16 cellular contexts compared by ENCODE assay signal in the genomic region with DNA sequence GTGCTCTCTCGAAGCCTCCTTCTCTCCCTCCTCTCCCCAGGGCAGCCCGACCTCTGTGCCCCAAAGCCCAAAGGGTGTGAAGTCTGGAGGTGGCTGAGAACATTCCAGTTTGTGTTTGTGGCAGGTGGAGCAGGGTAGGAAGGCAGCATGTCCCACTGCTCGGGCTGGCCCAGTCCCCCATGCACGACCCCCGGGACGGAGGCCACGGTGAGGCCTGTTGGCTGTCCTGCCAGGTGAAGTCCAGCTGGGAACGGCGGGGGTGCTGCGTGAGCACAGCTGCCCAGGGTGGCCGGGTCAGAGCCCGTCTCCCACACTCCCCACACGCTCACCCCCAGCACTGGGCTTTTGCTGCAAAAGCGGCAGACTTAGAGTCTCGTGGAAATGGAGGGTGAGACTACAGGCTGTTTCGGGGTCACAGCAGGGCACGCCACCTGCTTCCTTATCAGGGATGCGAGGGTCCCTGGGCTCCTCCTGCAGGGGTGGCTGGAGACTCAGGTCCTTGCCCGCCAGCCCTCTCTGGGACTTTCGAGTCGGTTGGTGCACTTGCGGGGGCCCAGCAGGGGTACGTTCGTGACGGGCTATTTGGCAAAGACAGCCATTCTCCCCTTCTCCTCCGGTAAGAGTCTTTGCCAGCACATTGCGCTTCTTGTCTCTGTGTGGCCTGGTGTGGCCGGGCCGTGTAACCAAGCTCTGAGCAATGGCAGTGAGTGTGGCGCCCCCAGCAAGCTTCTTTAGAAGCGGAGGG.
"Had no signal": no experiment of that assay in that cellular context is flagged by ENCODE, and none has a peak within 500 bp of the region (broad histone marks: within the 10 kb centered on the region; RNA-seq: fewer than 3 reads in every experiment).

No MANE protein-coding gene starts in this region.

- H3K9me3 Mint-ChIP-seq: activated CD4-positive, alpha-beta memory T cell treated with anti-CD3 and anti-CD28 coated beads for 36 hours; dendritic cell treated with granulocyte-macrophage colony-stimulating factor and Interleukin-4, amounts not matched to agents 40 ng/mL and 50 ng/mL, for 4 days; memory B cell; neural crest cell; stimulated activated naive CD8-positive, alpha-beta T cell treated with anti-CD3 and anti-CD28 coated beads, Interleukin-15, Interleukin-2, amounts not matched to agents 100 ng/mL and 50 ng/mL, for 24 hours; T-helper 1 cell treated with Interleukin-12 subunit alpha and Interleukin-12 subunit beta and Interleukin-4 antibody, amounts not matched to agents 30 μg/mL and 1 μg/mL, for 36 hours had no signal

- H3K4me1 ChIP-seq: adrenal gland, parathyroid adenoma had no signal

- H3K27me3 Mint-ChIP-seq: activated CD4-positive, alpha-beta memory T cell treated with anti-CD3 and anti-CD28 coated beads for 36 hours; stimulated activated naive CD8-positive, alpha-beta T cell treated with anti-CD3 and anti-CD28 coated beads, Interleukin-15, Interleukin-2, amounts not matched to agents 100 ng/mL and 50 ng/mL, for 24 hours had no signal

- H3K27me3 ChIP-seq: adrenal gland, body of pancreas, gastroesophageal sphincter had no signal

- H3K9me3 ChIP-seq: adrenal gland, body of pancreas, gastroesophageal sphincter had no signal

- H3K27ac Mint-ChIP-seq: activated CD4-positive, alpha-beta memory T cell treated with anti-CD3 and anti-CD28 coated beads for 36 hours; dendritic cell treated with granulocyte-macrophage colony-stimulating factor and Interleukin-4, amounts not matched to agents 40 ng/mL and 50 ng/mL, for 4 days; memory B cell; stimulated activated naive CD8-positive, alpha-beta T cell treated with anti-CD3 and anti-CD28 coated beads, Interleukin-15, Interleukin-2, amounts not matched to agents 100 ng/mL and 50 ng/mL, for 24 hours; T-helper 1 cell treated with Interleukin-12 subunit alpha and Interleukin-12 subunit beta and Interleukin-4 antibody, amounts not matched to agents 30 μg/mL and 1 μg/mL, for 36 hours had no signal

- H2AFZ ChIP-seq: parathyroid adenoma had no signal

- H3K79me2 ChIP-seq: parathyroid adenoma had no signal

- H3K36me3 ChIP-seq: adrenal gland, gastroesophageal sphincter had no signal

- H3K4me3 Mint-ChIP-seq: activated CD4-positive, alpha-beta memory T cell treated with anti-CD3 and anti-CD28 coated beads for 36 hours; dendritic cell treated with granulocyte-macrophage colony-stimulating factor and Interleukin-4, amounts not matched to agents 40 ng/mL and 50 ng/mL, for 4 days; memory B cell; neural crest cell; stimulated activated naive CD8-positive, alpha-beta T cell treated with anti-CD3 and anti-CD28 coated beads, Interleukin-15, Interleukin-2, amounts not matched to agents 100 ng/mL and 50 ng/mL, for 24 hours; T-helper 1 cell treated with Interleukin-12 subunit alpha and Interleukin-12 subunit beta and Interleukin-4 antibody, amounts not matched to agents 30 μg/mL and 1 μg/mL, for 36 hours had no signal

- ATAC-seq: activated CD4-positive, CD25-positive, alpha-beta regulatory T cell treated with anti-CD3 and anti-CD28 coated beads, Interleukin-2, amount 50 U/mL, for 24 hours; body of pancreas; gastroesophageal sphincter had no signal

- H3K36me3 Mint-ChIP-seq: activated CD4-positive, alpha-beta memory T cell treated with anti-CD3 and anti-CD28 coated beads for 36 hours; memory B cell had no signal

- H3K9ac ChIP-seq: parathyroid adenoma had no signal

- H3K4me3 ChIP-seq: adrenal gland, body of pancreas, gastroesophageal sphincter had no signal

- DNase-seq: activated CD4-positive, alpha-beta memory T cell treated with anti-CD3 and anti-CD28 coated beads for 36 hours; activated naive CD4-positive, alpha-beta T cell treated with anti-CD3 and anti-CD28 coated beads, Interleukin-2, amount 50 U/mL, for 16 hours; adrenal gland; body of pancreas; hippocampal formation; kidney glomerular epithelial cell; SHP77 treated with DMSO at 0.1 percent for 48 hours; stimulated activated CD4-positive, alpha-beta T cell treated with anti-CD3 and anti-CD28 coated beads, Interleukin-4, amount 100 ng/mL, for 1 hour had no signal

- H3K27ac ChIP-seq: adrenal gland, body of pancreas, gastroesophageal sphincter, parathyroid adenoma had no signal
